19 cellular contexts compared by ENCODE assay signal in genomic region chr2:39608690-39609457, GRCh38. TPM values are rescaled to one million over a fixed set of nuclear protein-coding genes. Genes with fewer than 3 reads are reported as not detected.
DNase-seq lines count a peak whose midpoint lies in the region; TF ChIP-seq lines count a peak whose summit lies in the region.
"Had no signal": no experiment of that assay in that cellular context is flagged by ENCODE, and none has a peak within 500 bp of the region (broad histone marks: within the 10 kb centered on the region; RNA-seq: fewer than 3 reads in every experiment).

No MANE protein-coding gene starts in this region.

- H3K27ac ChIP-seq in dorsolateral prefrontal cortex, result peak overlapping the region in 40 of 59 donors; percentile 1 to 63 (median 34)
- peak overlapping the region; percentile 25 for H3K27ac ChIP-seq in smooth muscle cell (ENCODE audit: low read depth)
- H3K27ac ChIP-seq: BLaER1, SJSA1, stomach had no signal

- H3K27ac Mint-ChIP-seq in activated naive CD8-positive, alpha-beta T cell treated with anti-CD3 and anti-CD28 coated beads for 36 hours, result no peak overlapping the region
- H3K27ac Mint-ChIP-seq: IgD-negative memory B cell had no signal

- no peaks in the 10 kb centered on the region for H3K27me3 ChIP-seq in dorsolateral prefrontal cortex
- no peaks in the 10 kb centered on the region for H3K27me3 ChIP-seq in smooth muscle cell (ENCODE audit: low read depth)
- H3K27me3 ChIP-seq: BLaER1, SJSA1, stomach had no signal

- no peaks in the 10 kb centered on the region for H3K36me3 Mint-ChIP-seq in activated naive CD8-positive, alpha-beta T cell treated with anti-CD3 and anti-CD28 coated beads for 36 hours
- H3K36me3 Mint-ChIP-seq: IgD-negative memory B cell had no signal

- H4K20me1 ChIP-seq in smooth muscle cell (ENCODE audit: low read depth), result no peaks in the 10 kb centered on the region
- H4K20me1 ChIP-seq: BLaER1 had no signal

- intact Hi-C loops in dorsolateral prefrontal cortex (cut with DNase I), result no loop called here

- H3K9me3 ChIP-seq in smooth muscle cell (replicated peaks; ENCODE audit: low read depth), result no peaks in the 10 kb centered on the region
- H3K9me3 ChIP-seq: BLaER1, SJSA1, stomach had no signal

- no peaks in the 10 kb centered on the region for H3K79me2 ChIP-seq in smooth muscle cell (ENCODE audit: low read depth)

- DNase-seq in NCI-H526 (lab: John Stamatoyannopoulos, UW), result peak; percentile 30 to 63
- no peak for DNase-seq in dorsolateral prefrontal cortex
- peak; percentile 64 for DNase-seq in medulla oblongata (ENCODE audit: extremely low spot score)
- no peak for DNase-seq in smooth muscle cell (lab: John Stamatoyannopoulos, UW; ENCODE audit: unreplicated experiment)
- DNase-seq in KG1 (lab: John Stamatoyannopoulos, UW), result no peak
- DNase-seq in activated naive CD8-positive, alpha-beta T cell treated with anti-CD3 and anti-CD28 coated beads for 36 hours, result no peak
- no peak for DNase-seq in DMS79 treated with DMSO at 0.1 percent for 48 hours (lab: John Stamatoyannopoulos, UW)
- no peak for DNase-seq in HuH-7 (ENCODE audit: low spot score)
- DNase-seq: activated effector memory CD4-positive, alpha-beta T cell treated with anti-CD3 and anti-CD28 coated beads, Interleukin-2, amount 50 U/mL, for 16 hours; effector memory CD4-positive, alpha-beta T cell; HCEC 1CT; NCI-H1417 treated with DMSO at 0.1 percent for 48 hours; stimulated activated CD4-positive, alpha-beta T cell treated with anti-CD3 and anti-CD28 coated beads, Interleukin-15, amount 100 ng/mL, for 24 hours; stomach had no signal

- H3K9me3 Mint-ChIP-seq in activated naive CD8-positive, alpha-beta T cell treated with anti-CD3 and anti-CD28 coated beads for 36 hours, result no peaks in the 10 kb centered on the region

- peaks cover 18% of the 10 kb centered on the region for H3K27me3 Mint-ChIP-seq in activated naive CD8-positive, alpha-beta T cell treated with anti-CD3 and anti-CD28 coated beads for 36 hours

- 51% methylated on average over 6 of the region's 6 CpGs for WGBS in smooth muscle cell (ENCODE audit: low lambda C conversion rate)

- no peak overlapping the region for H3K4me3 Mint-ChIP-seq in activated naive CD8-positive, alpha-beta T cell treated with anti-CD3 and anti-CD28 coated beads for 36 hours
- H3K4me3 Mint-ChIP-seq: IgD-negative memory B cell had no signal

- no peaks in the 10 kb centered on the region for H3F3A ChIP-seq in smooth muscle cell (ENCODE audit: low read depth)

- peaks cover 15% of the 10 kb centered on the region for H3K4me1 ChIP-seq in smooth muscle cell (ENCODE audit: low read depth)

- peak overlapping the region; percentile 21 for H3K4me2 ChIP-seq in smooth muscle cell

- H3K4me3 ChIP-seq in dorsolateral prefrontal cortex, result peak overlapping the region in 2 of 59 donors; percentile 2 to 4
- H3K4me3 ChIP-seq in smooth muscle cell, result no peak overlapping the region
- H3K4me3 ChIP-seq: BLaER1, SJSA1, stomach had no signal

- no peaks in the 10 kb centered on the region for H3K4me1 Mint-ChIP-seq in activated naive CD8-positive, alpha-beta T cell treated with anti-CD3 and anti-CD28 coated beads for 36 hours
- H3K4me1 Mint-ChIP-seq: IgD-negative memory B cell had no signal

- peak overlapping the region; percentile 9 for H2AFZ ChIP-seq in smooth muscle cell (ENCODE audit: low read depth)

- TF ChIP-seq CTCF in dorsolateral prefrontal cortex (IDR thresholded peaks at IDR 0.05 in 54 of 56, conservative IDR thresholded peaks at IDR 0.05 in 2 of 56; ENCODE audit: low read depth in 1 of 56, partially characterized antibody in 56 of 56) (no peak), smooth muscle cell (IDR thresholded peaks at IDR 0.05; ENCODE audit: borderline replicate concordance, insufficient read depth, poor library complexity, severe bottlenecking) (no peak)

- H3K9ac ChIP-seq in smooth muscle cell (ENCODE audit: low read depth), result no peak overlapping the region
- H3K9ac ChIP-seq: BLaER1 had no signal

- H3K36me3 ChIP-seq in smooth muscle cell (ENCODE audit: low read depth), result no peaks in the 10 kb centered on the region
- H3K36me3 ChIP-seq: BLaER1, SJSA1, stomach had no signal

RNA-seq across cellular contexts. Expression of gene TMEM178A, which starts 56.8 kb away (rescaled TPM):
- 100 to 1,000 TPM in 19 of 120 experiments, 10 to 100 TPM in 101; 41.1 to 132 (median 86.4) TPM for total RNA-seq in dorsolateral prefrontal cortex
- 14.6 and 19.9 TPM in 2 replicates for total RNA-seq in smooth muscle cell
- 16.4 and 22.2 TPM in 2 replicates for polyA plus RNA-seq in smooth muscle cell
- under 1 TPM; 0.16 TPM for total RNA-seq in activated naive CD8-positive, alpha-beta T cell treated with anti-CD3 and anti-CD28 coated beads for 36 hours
- total RNA-seq: activated CD8-positive, alpha-beta memory T cell treated with anti-CD3 and anti-CD28 coated beads for 36 hours; lung microvascular endothelial cell had no signal
- polyA plus RNA-seq: IgD-negative memory B cell had no signal

Comparison
In these comparisons a context has a peak if more than half of its experiments do, and no peak if none do; other contexts are left out.
1. DNase-seq: peak in NCI-H526 (2 of 2) and medulla oblongata (single experiment); none in dorsolateral prefrontal cortex (0 of 10), smooth muscle cell (single experiment), KG1 (single experiment), activated naive CD8-positive, alpha-beta T cell treated with anti-CD3 and anti-CD28 coated beads for 36 hours (single experiment), DMS79 treated with DMSO at 0.1 percent for 48 hours (single experiment) and HuH-7 (single experiment).
2. RNA of gene TMEM178A, which starts 56.8 kb away (total RNA-seq): 41.1 to 132 TPM in dorsolateral prefrontal cortex and 14.6 to 19.9 TPM in smooth muscle cell; 0.16 TPM in activated naive CD8-positive, alpha-beta T cell treated with anti-CD3 and anti-CD28 coated beads for 36 hours; every median in the first group is over 10 times any median in the second.